Comparison of ENCODE assay signal across 31 cellular contexts in genomic region chrX:17550011-17550410, GRCh38.
DNase-seq lines count a peak whose midpoint lies in the region; ATAC-seq and TF ChIP-seq lines count a peak whose summit lies in the region.
"Had no signal": no experiment of that assay in that cellular context is flagged by ENCODE, and none has a peak within 500 bp of the region (broad histone marks: within the 10 kb centered on the region; RNA-seq: fewer than 3 reads in every experiment).

No MANE protein-coding gene starts in this region.

- H3K4me2 ChIP-seq in GM23338 = peak overlapping the region; percentile 68; the same call in 1 of the 2 replicates
- H3K4me2 ChIP-seq in mesenchymal stem cell (ENCODE audit: low read length, poor library complexity, severe bottlenecking) = no peak overlapping the region

- no peaks in the 10 kb centered on the region for H4K20me1 ChIP-seq in GM23338 (replicated peaks; ENCODE audit: insufficient read depth)

- no peak overlapping the region for H2BK5ac ChIP-seq in mesenchymal stem cell (ENCODE audit: low read depth, low read length, poor library complexity, severe bottlenecking)

- no peaks in the 10 kb centered on the region for H3K9me3 Mint-ChIP-seq in GM23338
- H3K9me3 Mint-ChIP-seq: activated CD8-positive, alpha-beta T cell treated with anti-CD3 and anti-CD28 coated beads for 36 hours; effector memory CD8-positive, alpha-beta T cell; immature natural killer cell; stimulated activated naive CD8-positive, alpha-beta T cell treated with anti-CD3 and anti-CD28 coated beads, Interleukin-15, Interleukin-2, amounts not matched to agents 100 ng/mL and 50 ng/mL, for 24 hours; T-helper 1 cell treated with Interleukin-12 subunit alpha and Interleukin-12 subunit beta and Interleukin-4 antibody, amounts not matched to agents 30 μg/mL and 1 μg/mL, for 36 hours had no signal

- ATAC-seq in GM23338 = peak; percentile 28; the same call in 2 of the 3 replicates
- ATAC-seq in GM19455 (IDR thresholded peaks at IDR 0.05; ENCODE audit: unreplicated experiment) = no peak
- ATAC-seq: esophagus mucosa, gastrocnemius medialis, left lobe of liver had no signal

- H3K36me3 Mint-ChIP-seq in GM23338 (ENCODE audit: low read depth) = no peaks in the 10 kb centered on the region
- H3K36me3 Mint-ChIP-seq: CD4-positive, CD25-positive, alpha-beta regulatory T cell; immature natural killer cell had no signal

- H3K9ac ChIP-seq in mesenchymal stem cell (ENCODE audit: low read length) = no peak overlapping the region

- H3K9me3 ChIP-seq in mesenchymal stem cell (ENCODE audit: control insufficient read depth, low read length) = no peaks in the 10 kb centered on the region
- H3K9me3 ChIP-seq: breast epithelium, colonic mucosa, gastrocnemius medialis had no signal

- H3K4ac ChIP-seq in mesenchymal stem cell (ENCODE audit: low read depth in 1 of 2, low read length in 2 of 2) = no peak overlapping the region

- no peak overlapping the region for H3K14ac ChIP-seq in mesenchymal stem cell (ENCODE audit: low read length in 2 of 2)

- no peak overlapping the region for H2BK15ac ChIP-seq in mesenchymal stem cell (ENCODE audit: low read depth, poor library complexity, severe bottlenecking)

- no peak overlapping the region for H4K91ac ChIP-seq in mesenchymal stem cell (ENCODE audit: low read length)

- H3K27me3 ChIP-seq in GM23338 (ENCODE audit: insufficient read depth) (no peaks in the 10 kb centered on the region), brain microvascular endothelial cell (replicated peaks) (no peaks in the 10 kb centered on the region), mesenchymal stem cell (ENCODE audit: control insufficient read depth in 1 of 2, insufficient read depth in 1 of 2, low read length in 2 of 2) (peaks cover 0 to 11% of the 10 kb centered on the region in 2 experiments)
- H3K27me3 ChIP-seq: colonic mucosa, gastrocnemius medialis had no signal

- no peak overlapping the region for H2AFZ ChIP-seq in GM23338
- no peak overlapping the region for H2AFZ ChIP-seq in mesenchymal stem cell (ENCODE audit: low read depth, low read length)

- H2AK5ac ChIP-seq in mesenchymal stem cell (ENCODE audit: low read length, severe bottlenecking) = peak overlapping the region; percentile 31

- H3K27ac ChIP-seq in GM23338 (ENCODE audit: low read depth) (no peak overlapping the region), brain microvascular endothelial cell (no peak overlapping the region), mesenchymal stem cell (ENCODE audit: low read length, poor library complexity, severe bottlenecking) (peak overlapping the region; percentile 10)
- H3K27ac ChIP-seq: 22Rv1, breast epithelium, colonic mucosa, gastrocnemius medialis, RWPE1 had no signal

- 0 out of 4 replicates have a peak, but pooled peaks of 1 of the 2 experiments have one; percentile 8 for TF ChIP-seq CTCF in GM23338 (conservative IDR thresholded peaks at IDR 0.05; ENCODE audit: low read depth in 2 of 2)
- peak; percentile 22 for TF ChIP-seq CTCF in brain microvascular endothelial cell (IDR thresholded peaks at IDR 0.05; ENCODE audit: low read depth, low read length, missing control alignments)

- DNase-seq in DMS79 treated with DMSO at 0.1 percent for 48 hours (lab: John Stamatoyannopoulos, UW) (peak; percentile 0), DMS79 (lab: John Stamatoyannopoulos, UW) (no peak), GM23338 (ENCODE audit: low spot score) (no peak), brain microvascular endothelial cell (no peak), mesenchymal stem cell (no peak), NCI-H345 treated with DMSO at 0.1 percent for 48 hours (lab: John Stamatoyannopoulos, UW; ENCODE audit: unreplicated experiment) (no peak), T1000 (lab: John Stamatoyannopoulos, UW) (no peak)
- DNase-seq: activated CD4-positive, CD25-positive, alpha-beta regulatory T cell treated with anti-CD3 and anti-CD28 coated beads, Interleukin-2, amount 50 U/mL, for 72 hours; activated effector memory CD4-positive, alpha-beta T cell treated with anti-CD3 and anti-CD28 coated beads, Interleukin-2, amount 50 U/mL, for 16 hours; activated T-cell treated with anti-CD3 and anti-CD28 coated beads for 4 hours; CD4-positive, CD25-positive, alpha-beta regulatory T cell; colonic mucosa; effector memory CD8-positive, alpha-beta T cell; gastrocnemius medialis; hippocampal formation; mesendoderm; NCI-H1105 treated with DMSO at 0.1 percent for 48 hours; NCI-H2029 treated with DMSO at 0.1 percent for 48 hours; NCI-H446 treated with DMSO at 0.1 percent for 48 hours; NCI-H82; occipital lobe had no signal

- H3K4me1 ChIP-seq in GM23338 (ENCODE audit: insufficient read depth) (peaks cover 14% of the 10 kb centered on the region), mesenchymal stem cell (ENCODE audit: control insufficient read depth, insufficient read depth, low read depth, low read length) (peaks cover 48% of the 10 kb centered on the region)
- H3K4me1 ChIP-seq: breast epithelium, colonic mucosa, gastrocnemius medialis had no signal

- peaks cover 3% of the 10 kb centered on the region for H3K79me1 ChIP-seq in mesenchymal stem cell (replicated peaks; ENCODE audit: low read length, poor library complexity, severe bottlenecking)

- H4K8ac ChIP-seq in mesenchymal stem cell (ENCODE audit: low read length) = no peak overlapping the region

- H3K4me1 Mint-ChIP-seq in GM23338 = peaks cover 59% of the 10 kb centered on the region
- H3K4me1 Mint-ChIP-seq: CD4-positive, CD25-positive, alpha-beta regulatory T cell had no signal

- no peaks in the 10 kb centered on the region for H3K9me2 ChIP-seq in GM23338 (ENCODE audit: insufficient read depth)

- 84% methylated on average over 5 of the region's 5 CpGs for WGBS in mesenchymal stem cell

- no peak overlapping the region for H2BK12ac ChIP-seq in mesenchymal stem cell (ENCODE audit: low read length in 2 of 2)

- peaks cover 4% of the 10 kb centered on the region for H3K27me3 Mint-ChIP-seq in GM23338 (ENCODE audit: insufficient read depth, low read depth, poor library complexity)
- H3K27me3 Mint-ChIP-seq: CD4-positive, CD25-positive, alpha-beta regulatory T cell; effector memory CD8-positive, alpha-beta T cell; stimulated activated naive CD8-positive, alpha-beta T cell treated with anti-CD3 and anti-CD28 coated beads, Interleukin-15, Interleukin-2, amounts not matched to agents 100 ng/mL and 50 ng/mL, for 24 hours had no signal

- no peak overlapping the region for H3K18ac ChIP-seq in mesenchymal stem cell (ENCODE audit: low read depth in 1 of 2, low read length in 2 of 2)

- H3K79me2 ChIP-seq in GM23338 (replicated peaks; ENCODE audit: insufficient read depth) = no peaks in the 10 kb centered on the region

- no peaks in the 10 kb centered on the region for H3F3A ChIP-seq in GM23338 (replicated peaks; ENCODE audit: low read depth)

- H3K4me3 Mint-ChIP-seq in GM23338 = no peak overlapping the region
- H3K4me3 Mint-ChIP-seq: activated CD8-positive, alpha-beta T cell treated with anti-CD3 and anti-CD28 coated beads for 36 hours; CD4-positive, CD25-positive, alpha-beta regulatory T cell; stimulated activated naive CD8-positive, alpha-beta T cell treated with anti-CD3 and anti-CD28 coated beads, Interleukin-15, Interleukin-2, amounts not matched to agents 100 ng/mL and 50 ng/mL, for 24 hours; T-helper 1 cell treated with Interleukin-12 subunit alpha and Interleukin-12 subunit beta and Interleukin-4 antibody, amounts not matched to agents 30 μg/mL and 1 μg/mL, for 36 hours had no signal

- H3K27ac Mint-ChIP-seq in GM23338 = no peak overlapping the region
- H3K27ac Mint-ChIP-seq: activated CD8-positive, alpha-beta T cell treated with anti-CD3 and anti-CD28 coated beads for 36 hours; CD4-positive, CD25-positive, alpha-beta regulatory T cell; effector memory CD8-positive, alpha-beta T cell; immature natural killer cell; T-helper 1 cell treated with Interleukin-12 subunit alpha and Interleukin-12 subunit beta and Interleukin-4 antibody, amounts not matched to agents 30 μg/mL and 1 μg/mL, for 36 hours had no signal

- H2BK120ac ChIP-seq in mesenchymal stem cell (ENCODE audit: low read depth, low read length) = no peak overlapping the region

- no peak overlapping the region for H3K23ac ChIP-seq in mesenchymal stem cell (ENCODE audit: low read length in 2 of 2)

- in situ Hi-C loops in brain microvascular endothelial cell (cut with HindIII; ENCODE audit: low pct_ligation_motif_present, low sequenced_read_pairs) = no loop called here

- H3K4me3 ChIP-seq in GM23338 (no peak overlapping the region), brain microvascular endothelial cell (ENCODE audit: low read depth, low read length) (no peak overlapping the region), mesenchymal stem cell (ENCODE audit: insufficient read depth in 1 of 2, low read depth in 1 of 2, low read length in 2 of 2) (no peak overlapping the region)
- H3K4me3 ChIP-seq: breast epithelium, colonic mucosa, gastrocnemius medialis had no signal

- H3K36me3 ChIP-seq in GM23338 (ENCODE audit: insufficient read depth) (no peaks in the 10 kb centered on the region), brain microvascular endothelial cell (replicated peaks) (no peaks in the 10 kb centered on the region), mesenchymal stem cell (ENCODE audit: control insufficient read depth in 1 of 2, insufficient read depth in 2 of 2, low read depth in 1 of 2, low read length in 2 of 2) (peaks cover 0 to 4% of the 10 kb centered on the region in 2 experiments)
- H3K36me3 ChIP-seq: breast epithelium, colonic mucosa, gastrocnemius medialis had no signal

TF ChIP-seq in GM23338, 12 proteins besides CTCF, POLR2A, EP300 and RAD21 (continues in another document):
- no peak for TF ChIP-seq EZH2phosphoT487 (IDR thresholded peaks at IDR 0.05; ENCODE audit: unreplicated experiment)
